Comparison of ENCODE assay signal across 19 cellular contexts in the genomic region with DNA sequence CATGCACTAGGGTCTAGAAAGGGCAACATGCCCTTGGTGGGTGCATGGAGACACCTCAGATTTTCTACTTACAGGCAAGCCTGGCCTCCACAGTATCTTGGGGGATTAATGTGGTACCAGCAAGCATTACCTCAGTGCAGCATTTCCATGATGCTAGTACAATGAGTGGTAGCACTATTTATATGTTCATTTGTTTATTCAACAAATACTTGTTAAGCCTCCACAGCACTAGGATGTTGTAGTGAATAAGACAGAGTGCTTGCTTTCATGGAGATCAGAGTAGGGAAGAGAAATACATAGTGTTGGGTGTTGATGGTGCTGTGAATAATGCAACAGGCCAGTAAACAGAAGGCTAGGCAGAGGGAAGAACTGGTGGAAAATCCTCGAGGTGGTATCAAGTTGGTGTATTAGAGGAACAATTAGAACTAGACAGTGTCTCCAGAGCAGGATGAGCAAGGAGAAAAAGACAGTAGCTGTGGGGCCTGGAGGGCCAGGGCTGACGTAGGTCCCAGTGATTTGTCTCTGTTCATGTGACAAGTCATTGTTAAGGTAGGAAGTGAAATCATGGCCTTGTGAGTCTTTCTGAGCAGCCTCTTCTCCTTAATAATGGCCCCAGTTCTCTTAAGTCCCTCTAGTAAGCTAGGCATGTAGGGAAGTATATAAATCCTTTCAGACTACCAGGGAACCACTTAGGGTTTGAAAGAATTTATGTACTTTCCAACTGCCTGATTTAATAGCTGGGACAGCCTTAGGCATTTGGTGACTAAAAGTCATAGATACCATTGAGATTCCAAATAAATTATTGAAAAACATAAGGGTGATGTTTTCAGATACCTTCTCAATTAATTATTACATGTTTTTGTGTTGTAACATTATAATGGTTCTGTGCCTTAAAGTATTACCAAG.
DNase-seq lines count a peak whose midpoint lies in the region; ATAC-seq and TF ChIP-seq lines count a peak whose summit lies in the region.
"Had no signal": no experiment of that assay in that cellular context is flagged by ENCODE, and none has a peak within 500 bp of the region (broad histone marks: within the 10 kb centered on the region; RNA-seq: fewer than 3 reads in every experiment).

No MANE protein-coding gene starts in this region.

- no peaks in the 10 kb centered on the region for H3K9me3 ChIP-seq in HEK293 (ENCODE audit: control insufficient read depth, insufficient read depth, low read depth, low read length)
- no peaks in the 10 kb centered on the region for H3K9me3 ChIP-seq in naive thymus-derived CD4-positive, alpha-beta T cell (ENCODE audit: control insufficient read depth in 2 of 3, low read length in 3 of 3)
- H3K9me3 ChIP-seq: body of pancreas had no signal

- no peak overlapping the region for H3K27ac ChIP-seq in HEK293 (ENCODE audit: extremely low read depth, low read depth, low read length)
- no peak overlapping the region for H3K27ac ChIP-seq in naive thymus-derived CD4-positive, alpha-beta T cell (ENCODE audit: low read depth, low read length)
- H3K27ac ChIP-seq: body of pancreas had no signal

- peaks cover 29 to 46% of the 10 kb centered on the region in 2 donors for H3K36me3 Mint-ChIP-seq in CD14-positive monocyte
- peaks cover 0 to 15% (median 5%) of the 10 kb centered on the region in 5 donors for H3K36me3 Mint-ChIP-seq in naive thymus-derived CD4-positive, alpha-beta T cell
- peaks cover 29% of the 10 kb centered on the region for H3K36me3 Mint-ChIP-seq in activated CD4-positive, alpha-beta memory T cell treated with anti-CD3 and anti-CD28 coated beads, Interleukin-2, amount 10 ng/mL, durations not matched to agents 7 days and 5 days (ENCODE audit: low read depth)

- H3K27me3 ChIP-seq in naive thymus-derived CD4-positive, alpha-beta T cell (ENCODE audit: control insufficient read depth in 2 of 2, insufficient read depth in 2 of 2, low read length in 2 of 2) = no peaks in the 10 kb centered on the region
- H3K27me3 ChIP-seq: body of pancreas had no signal

- ATAC-seq in naive thymus-derived CD4-positive, alpha-beta T cell = peak; percentile 40
- no peak for ATAC-seq in HG02763 (IDR thresholded peaks at IDR 0.05; ENCODE audit: unreplicated experiment)
- no peak for ATAC-seq in HG03025 (IDR thresholded peaks at IDR 0.05; ENCODE audit: low FRiP score, unreplicated experiment)
- ATAC-seq: body of pancreas, K562 had no signal

- no peak overlapping the region for H3K4me3 ChIP-seq in HEK293 (ENCODE audit: low read depth, low read length)
- no peak overlapping the region for H3K4me3 ChIP-seq in naive thymus-derived CD4-positive, alpha-beta T cell (ENCODE audit: low read length)
- H3K4me3 ChIP-seq: body of pancreas, K562 had no signal

- peak overlapping the region; percentile 46 to 88 (median 79) for H3K27ac Mint-ChIP-seq in CD14-positive monocyte
- peak overlapping the region; percentile 0 to 62 (median 12) for H3K27ac Mint-ChIP-seq in naive thymus-derived CD4-positive, alpha-beta T cell
- H3K27ac Mint-ChIP-seq in activated CD4-positive, alpha-beta memory T cell treated with anti-CD3 and anti-CD28 coated beads, Interleukin-2, amount 10 ng/mL, durations not matched to agents 7 days and 5 days = no peak overlapping the region
- H3K27ac Mint-ChIP-seq: memory B cell; stimulated activated naive CD8-positive, alpha-beta T cell treated with anti-CD3 and anti-CD28 coated beads, Interleukin-15, Interleukin-2, amounts not matched to agents 100 ng/mL and 50 ng/mL, for 24 hours had no signal

- no peaks in the 10 kb centered on the region for H3K9me3 Mint-ChIP-seq in CD14-positive monocyte
- no peaks in the 10 kb centered on the region for H3K9me3 Mint-ChIP-seq in naive thymus-derived CD4-positive, alpha-beta T cell
- H3K9me3 Mint-ChIP-seq in activated CD4-positive, alpha-beta memory T cell treated with anti-CD3 and anti-CD28 coated beads, Interleukin-2, amount 10 ng/mL, durations not matched to agents 7 days and 5 days = no peaks in the 10 kb centered on the region
- H3K9me3 Mint-ChIP-seq: memory B cell; stimulated activated naive CD8-positive, alpha-beta T cell treated with anti-CD3 and anti-CD28 coated beads, Interleukin-15, Interleukin-2, amounts not matched to agents 100 ng/mL and 50 ng/mL, for 24 hours had no signal

- CTCF ChIA-PET in HEK293 (lab: Yijun Ruan, JAX) = no interaction called here
- CTCF ChIA-PET in naive thymus-derived CD4-positive, alpha-beta T cell (lab: Charles Lee) = interaction anchor here (7.8 kb wide), 1 partner anchor 165 kb away, joined by 215 read pairs; no protein-coding TSS in a partner anchor
- CTCF ChIA-PET in activated CD4-positive, alpha-beta memory T cell treated with anti-CD3 and anti-CD28 coated beads, Interleukin-2, amount 10 ng/mL, durations not matched to agents 7 days and 5 days (lab: Charles Lee) = interaction anchor here (0.8 kb wide), 1 partner anchor 13 kb away, joined by 3 read pairs; no protein-coding TSS in a partner anchor

- TF ChIP-seq CTCF in CD14-positive monocyte (IDR thresholded peaks at IDR 0.05) (no peak), HEK293 (tag by site-specific recombination; IDR thresholded peaks at IDR 0.05) (no peak)

- H3K4me1 ChIP-seq in HEK293 (ENCODE audit: control insufficient read depth, insufficient read depth, low read length) = no peaks in the 10 kb centered on the region
- no peaks in the 10 kb centered on the region for H3K4me1 ChIP-seq in naive thymus-derived CD4-positive, alpha-beta T cell (ENCODE audit: control insufficient read depth in 2 of 2, insufficient read depth in 2 of 2, low read length in 2 of 2)

- peaks cover 0 to 13% of the 10 kb centered on the region in 2 experiments; a peak in 1 of 3 replicates for H3K36me3 ChIP-seq in HEK293 (ENCODE audit: control insufficient read depth in 2 of 2, insufficient read depth in 1 of 2, low read length in 2 of 2)
- peaks cover 0 to 12% (median 0%) of the 10 kb centered on the region in 3 experiments for H3K36me3 ChIP-seq in naive thymus-derived CD4-positive, alpha-beta T cell (ENCODE audit: control insufficient read depth in 2 of 3, insufficient read depth in 3 of 3, low read length in 3 of 3)

- H3K27me3 Mint-ChIP-seq in CD14-positive monocyte (ENCODE audit: low read depth in 3 of 3) = no peaks in the 10 kb centered on the region
- H3K27me3 Mint-ChIP-seq in naive thymus-derived CD4-positive, alpha-beta T cell = no peaks in the 10 kb centered on the region
- H3K27me3 Mint-ChIP-seq in activated CD4-positive, alpha-beta memory T cell treated with anti-CD3 and anti-CD28 coated beads, Interleukin-2, amount 10 ng/mL, durations not matched to agents 7 days and 5 days = no peaks in the 10 kb centered on the region
- H3K27me3 Mint-ChIP-seq: memory B cell; stimulated activated naive CD8-positive, alpha-beta T cell treated with anti-CD3 and anti-CD28 coated beads, Interleukin-15, Interleukin-2, amounts not matched to agents 100 ng/mL and 50 ng/mL, for 24 hours had no signal

- POLR2A ChIA-PET in HEK293 (lab: Yijun Ruan, JAX) = no interaction called here
- POLR2A ChIA-PET in naive thymus-derived CD4-positive, alpha-beta T cell (lab: Charles Lee) = interaction anchor here (0.6 to 1.4 kb wide), 2 partner anchors 136 to 165 kb away, joined by 3 to 6 read pairs; no protein-coding TSS in a partner anchor
- POLR2A ChIA-PET in activated CD4-positive, alpha-beta memory T cell treated with anti-CD3 and anti-CD28 coated beads, Interleukin-2, amount 10 ng/mL, durations not matched to agents 7 days and 5 days (lab: Charles Lee) = interaction anchor here (1.1 kb wide), 1 partner anchor 80 kb away, joined by 4 read pairs; no protein-coding TSS in a partner anchor

- peaks cover 21% of the 10 kb centered on the region for H3K4me1 Mint-ChIP-seq in CD14-positive monocyte
- peaks cover 17 to 28% (median 24%) of the 10 kb centered on the region in 7 donors for H3K4me1 Mint-ChIP-seq in naive thymus-derived CD4-positive, alpha-beta T cell
- H3K4me1 Mint-ChIP-seq in activated CD4-positive, alpha-beta memory T cell treated with anti-CD3 and anti-CD28 coated beads, Interleukin-2, amount 10 ng/mL, durations not matched to agents 7 days and 5 days = peaks cover 5% of the 10 kb centered on the region

- no peak overlapping the region for H3K4me3 Mint-ChIP-seq in CD14-positive monocyte
- no peak overlapping the region for H3K4me3 Mint-ChIP-seq in naive thymus-derived CD4-positive, alpha-beta T cell
- H3K4me3 Mint-ChIP-seq in activated CD4-positive, alpha-beta memory T cell treated with anti-CD3 and anti-CD28 coated beads, Interleukin-2, amount 10 ng/mL, durations not matched to agents 7 days and 5 days = no peak overlapping the region
- H3K4me3 Mint-ChIP-seq: memory B cell; stimulated activated naive CD8-positive, alpha-beta T cell treated with anti-CD3 and anti-CD28 coated beads, Interleukin-15, Interleukin-2, amounts not matched to agents 100 ng/mL and 50 ng/mL, for 24 hours had no signal

- intact Hi-C loops in CD14-positive monocyte (cut with micrococcal nuclease) = no loop called here
- intact Hi-C loops in naive thymus-derived CD4-positive, alpha-beta T cell (cut with micrococcal nuclease) = no loop called here

- DNase-seq in CD14-positive monocyte (ENCODE audit: low spot score) (peak; percentile 57), dermis blood vessel endothelial cell (peak; percentile 52), AG20443 (ENCODE audit: low spot score) (no peak)
- DNase-seq in naive thymus-derived CD4-positive, alpha-beta T cell = no peak
- DNase-seq in activated CD4-positive, alpha-beta memory T cell treated with anti-CD3 and anti-CD28 coated beads, Interleukin-2, amount 10 ng/mL, durations not matched to agents 7 days and 5 days = no peak
- DNase-seq: activated T-cell treated with anti-CD3 and anti-CD28 coated beads, Interleukin-2, amount 50 U/mL, for 48 hours; body of pancreas; GDM1; hypothalamus; NCI-H146; NCI-H526 treated with DMSO at 0.1 percent for 48 hours; SHP77; stimulated activated CD4-positive, alpha-beta T cell treated with anti-CD3 and anti-CD28 coated beads, Interleukin-4, amount 100 ng/mL, for 24 hours had no signal

TF ChIP-seq in HEK293, 187 proteins besides CTCF, POLR2A, EP300 and RAD21 (continues in another document):
- TF ChIP-seq ZXDB (tag by site-specific recombination; IDR thresholded peaks at IDR 0.05) (no peak), ZNF654 (tag by site-specific recombination; IDR thresholded peaks at IDR 0.05; ENCODE audit: low read depth) (no peak), TRIM28 (IDR thresholded peaks at IDR 0.05; ENCODE audit: borderline replicate concordance, low read length) (no peak)

Comparison
In these comparisons a context has a peak if more than half of its experiments do, and no peak if none do; other contexts are left out.
1. DNase-seq: peak in CD14-positive monocyte (single experiment) and dermis blood vessel endothelial cell (single experiment); none in naive thymus-derived CD4-positive, alpha-beta T cell (0 of 9), AG20443 (single experiment) and activated CD4-positive, alpha-beta memory T cell treated with anti-CD3 and anti-CD28 coated beads, Interleukin-2, amount 10 ng/mL, durations not matched to agents 7 days and 5 days (single experiment).